In genomic region chr22:21735198-21736083, GRCh38 we compare ENCODE assay signal across 8 cellular contexts. TPM values are rescaled to one million over a fixed set of nuclear protein-coding genes. Genes with fewer than 3 reads are reported as not detected.
DNase-seq lines count a peak whose midpoint lies in the region; TF ChIP-seq lines count a peak whose summit lies in the region.

Gene YPEL1 (minus strand): TSS chr22:21735794. CDS start chr22:21710744, 25,050 bp downstream.

- H3K9me3 Mint-ChIP-seq in H9 (no peaks in the 10 kb centered on the region; a peak in 1 of 5 replicates), neural progenitor cell (no peaks in the 10 kb centered on the region)

- H3K27ac Mint-ChIP-seq in H9 (peak within 1 kb of the TSS; percentile 62 to 87 (median 70); a peak in 5 of 7 replicates), neural progenitor cell (peak within 1 kb of the TSS; percentile 94)

- no peak within 1 kb of the TSS for H4K5ac ChIP-seq in H9 (ENCODE audit: insufficient read length, low read depth, low read length)

- peak within 1 kb of the TSS; percentile 78 for H3K9ac ChIP-seq in H9 (ENCODE audit: extremely low read depth, insufficient read length, low read length)
- peak within 1 kb of the TSS; percentile 39 for H3K9ac ChIP-seq in neural progenitor cell

- H3K79me2 ChIP-seq in H9 (ENCODE audit: insufficient read depth, low read length) (no peaks in the 10 kb centered on the region), neural progenitor cell (ENCODE audit: low read depth) (peaks cover 42% of the 10 kb centered on the region)

- H3K4me2 ChIP-seq in H9 (ENCODE audit: insufficient read depth, insufficient read length, low read length) (peak within 1 kb of the TSS; percentile 95), neural progenitor cell (peak within 1 kb of the TSS; percentile 95)

- no CpG with 5 or more reads among the region's 102 CpGs for WGBS in H9 (ENCODE audit: extremely low coverage, insufficient read length, low lambda C conversion rate)
- WGBS in stomach, 5 donors, result 0 to 2% (median 1%) methylated on average over 23 to 102 of the region's 102 CpGs

- H3K4me1 ChIP-seq in H9 (ENCODE audit: insufficient read depth, low read length) (no peaks in the 10 kb centered on the region), neural progenitor cell (peaks cover 10% of the 10 kb centered on the region), stomach (peaks cover 16 to 24% (median 19%) of the 10 kb centered on the region in 4 donors)

- H3K36me3 ChIP-seq in MG63, result no peaks in the 10 kb centered on the region
- peaks cover 5% of the 10 kb centered on the region for H3K36me3 ChIP-seq in neural progenitor cell
- no peaks in the 10 kb centered on the region for H3K36me3 ChIP-seq in stomach

- H4K20me1 ChIP-seq in H9 (ENCODE audit: control insufficient read depth, insufficient read depth, insufficient read length) (no peaks in the 10 kb centered on the region), neural progenitor cell (ENCODE audit: low read depth) (peaks cover 29% of the 10 kb centered on the region)

- H2AFZ ChIP-seq in H9 (ENCODE audit: low read length), result peak within 1 kb of the TSS; percentile 66
- peak within 1 kb of the TSS; percentile 74 for H2AFZ ChIP-seq in neural progenitor cell (replicated peaks)

- H3K23me2 ChIP-seq in H9 (ENCODE audit: insufficient read length, low read depth, low read length, poor library complexity, severe bottlenecking), result peaks cover 8% of the 10 kb centered on the region

- TF ChIP-seq POLR2A in stomach (IDR thresholded peaks at IDR 0.05), result peak in 1 of 4 donors; percentile 29

- peaks cover 16 to 20% of the 10 kb centered on the region in 2 experiments for H3K4me1 Mint-ChIP-seq in H9
- peaks cover 29% of the 10 kb centered on the region for H3K4me1 Mint-ChIP-seq in neural progenitor cell

- no peak within 1 kb of the TSS for H2BK12ac ChIP-seq in H9 (ENCODE audit: insufficient read length, low read depth, low read length)

- no peak within 1 kb of the TSS for H2AK5ac ChIP-seq in H9 (ENCODE audit: insufficient read length, low read length)

- no peak within 1 kb of the TSS for H4K91ac ChIP-seq in H9 (ENCODE audit: insufficient read length, low read depth, low read length)

- peak within 1 kb of the TSS; percentile 84 to 94 for H3K4me3 Mint-ChIP-seq in H9
- H3K4me3 Mint-ChIP-seq in neural progenitor cell, result peak within 1 kb of the TSS; percentile 97

- no peak within 1 kb of the TSS for H2BK15ac ChIP-seq in H9 (ENCODE audit: low read depth, low read length)

- H4K8ac ChIP-seq in H9 (replicated peaks; ENCODE audit: insufficient read length, low read depth, low read length), result no peak within 1 kb of the TSS

- H3K79me1 ChIP-seq in H9 (ENCODE audit: insufficient read depth, low read depth, low read length, poor library complexity, severe bottlenecking), result no peaks in the 10 kb centered on the region

- peak within 1 kb of the TSS; percentile 48 for H3K4me3 ChIP-seq in MG63
- H3K4me3 ChIP-seq in neural progenitor cell, result peak within 1 kb of the TSS; percentile 85
- H3K4me3 ChIP-seq in stomach, result peak within 1 kb of the TSS; percentile 54 to 77 (median 66)

- H2BK5ac ChIP-seq in H9 (ENCODE audit: insufficient read length, low read length), result no peak within 1 kb of the TSS

- H3K9me3 ChIP-seq in H9 (ENCODE audit: control insufficient read depth, low read depth, low read length) (no peaks in the 10 kb centered on the region), MG63 (no peaks in the 10 kb centered on the region), neural progenitor cell (ENCODE audit: low read depth) (no peaks in the 10 kb centered on the region), stomach (no peaks in the 10 kb centered on the region)

- peaks cover 0 to 2% (median 0%) of the 10 kb centered on the region in 3 experiments; a peak in 2 of 7 replicates for H3K36me3 Mint-ChIP-seq in H9 (ENCODE audit: insufficient read depth in 1 of 3, low read depth in 3 of 3)
- H3K36me3 Mint-ChIP-seq in neural progenitor cell, result peaks cover 2% of the 10 kb centered on the region

- TF ChIP-seq EP300 in stomach (IDR thresholded peaks at IDR 0.05), result no peak

- no peak within 1 kb of the TSS for H2BK120ac ChIP-seq in H9 (ENCODE audit: low read depth, low read length, poor library complexity, severe bottlenecking)

- H3K18ac ChIP-seq in H9 (ENCODE audit: insufficient read length, low read depth, low read length), result peak within 1 kb of the TSS; percentile 68

- H3K23ac ChIP-seq in H9 (ENCODE audit: insufficient read length, low read depth, low read length), result no peak within 1 kb of the TSS

- H3K4ac ChIP-seq in H9 (ENCODE audit: low read depth, low read length), result no peak within 1 kb of the TSS

- H3K27me3 ChIP-seq in H9 (ENCODE audit: insufficient read depth, low read length) (no peaks in the 10 kb centered on the region; the same call in 1 of the 2 replicates), MG63 (no peaks in the 10 kb centered on the region; the same call in 1 of the 2 replicates), neural progenitor cell (peaks cover 22% of the 10 kb centered on the region), stomach (no peaks in the 10 kb centered on the region)

- H3K56ac ChIP-seq in H9 (ENCODE audit: insufficient read length, low read depth, low read length), result no peak within 1 kb of the TSS

- H3K14ac ChIP-seq in H9 (ENCODE audit: insufficient read depth, low read length), result peak within 1 kb of the TSS; percentile 96

- H3F3A ChIP-seq in neural progenitor cell (ENCODE audit: low read depth), result peaks cover 6% of the 10 kb centered on the region

- TF ChIP-seq CTCF in H9 (conservative IDR thresholded peaks at IDR 0.05) (no peak), neural progenitor cell (IDR thresholded peaks at IDR 0.05) (no peak), stomach (IDR thresholded peaks at IDR 0.05) (no peak)

- H3K27me3 Mint-ChIP-seq in H9 (ENCODE audit: low read depth) (peaks cover 47% of the 10 kb centered on the region), neural progenitor cell (ENCODE audit: insufficient read depth, low read depth) (no peaks in the 10 kb centered on the region)

- peak; percentile 99 for DNase-seq in GDM1 (lab: John Stamatoyannopoulos, UW)
- peak; percentile 99 for DNase-seq in H9
- DNase-seq in MG63, result peak; percentile 93
- peak; percentile 81 for DNase-seq in SIG-M5 treated with dmso at 0.1 percent for 504 hours (lab: John Stamatoyannopoulos, UW; ENCODE audit: unreplicated experiment)
- peak; percentile 63 to 96 (median 86) for DNase-seq in activated naive CD4-positive, alpha-beta T cell (lab: John Stamatoyannopoulos, UW)
- DNase-seq in foreskin melanocyte, result peak; percentile 92
- DNase-seq in neural progenitor cell (ENCODE audit: low spot score), result peak; percentile 99
- peak; percentile 98 for DNase-seq in stomach

- no peak within 1 kb of the TSS for H3T11ph ChIP-seq in H9 (ENCODE audit: low read length)

- H2BK20ac ChIP-seq in H9 (ENCODE audit: low read depth, low read length, poor library complexity, severe bottlenecking), result no peak within 1 kb of the TSS

- intact Hi-C loops in stomach (cut with DNase I; ENCODE audit: low total_unique reads), result no loop called here

- H3K27ac ChIP-seq in H9 (ENCODE audit: insufficient read length, low read depth, low read length) (no peak within 1 kb of the TSS), neural progenitor cell (peak within 1 kb of the TSS; percentile 86), stomach (peak within 1 kb of the TSS; percentile 56 to 87 (median 84))

RNA-seq across cellular contexts. Expression of gene YPEL1, which starts in this region (rescaled TPM):
- 5.4 and 8.1 TPM in 2 replicates for total RNA-seq in H9 (2021)
- total RNA-seq in MG63 (2014; rRNA removed; shearing (Covaris generic); ENCODE audit: low replicate concordance), result 0.07 TPM in 1 of 2 replicates, not detected in the other
- total RNA-seq in neural progenitor cell (ENCODE audit: low replicate concordance), result 32.2 and 39.1 TPM in 2 replicates
- total RNA-seq in stomach, result 10 to 100 TPM in 1 of 5 donors, 1 to 10 TPM in 3, under 1 TPM in 1; 0.58 to 22.2 (median 5.7) TPM
- 1 to 10 TPM; 2.5 to 4.0 (median 2.7) TPM for polyA plus RNA-seq in stomach

Comparison
In these comparisons a context has a peak if more than half of its experiments do, and no peak if none do; other contexts are left out.
1. Peak in DNase-seq and H3K4me3 ChIP-seq in MG63; RNA of the gene not detected or under 1 TPM.